In genomic region chr15:92634641-92635272, GRCh38 we compare ENCODE assay signal across 2 cellular contexts.
TF ChIP-seq lines count a peak whose summit lies in the region.

No MANE protein-coding gene starts in this region.

TF ChIP-seq in SK-N-SH treated with all-trans-retinoic acid at 6 μM for 48 hours, 23 proteins besides CTCF, POLR2A, EP300 and RAD21 (continued from another document):
- TF ChIP-seq ISL1 (CRISPR knock-in tag; IDR thresholded peaks at IDR 0.05) (no peak), PATZ1 (CRISPR knock-in tag; IDR thresholded peaks at IDR 0.05; ENCODE audit: borderline replicate concordance) (no peak)
- TF ChIP-seq, protein P1, sequence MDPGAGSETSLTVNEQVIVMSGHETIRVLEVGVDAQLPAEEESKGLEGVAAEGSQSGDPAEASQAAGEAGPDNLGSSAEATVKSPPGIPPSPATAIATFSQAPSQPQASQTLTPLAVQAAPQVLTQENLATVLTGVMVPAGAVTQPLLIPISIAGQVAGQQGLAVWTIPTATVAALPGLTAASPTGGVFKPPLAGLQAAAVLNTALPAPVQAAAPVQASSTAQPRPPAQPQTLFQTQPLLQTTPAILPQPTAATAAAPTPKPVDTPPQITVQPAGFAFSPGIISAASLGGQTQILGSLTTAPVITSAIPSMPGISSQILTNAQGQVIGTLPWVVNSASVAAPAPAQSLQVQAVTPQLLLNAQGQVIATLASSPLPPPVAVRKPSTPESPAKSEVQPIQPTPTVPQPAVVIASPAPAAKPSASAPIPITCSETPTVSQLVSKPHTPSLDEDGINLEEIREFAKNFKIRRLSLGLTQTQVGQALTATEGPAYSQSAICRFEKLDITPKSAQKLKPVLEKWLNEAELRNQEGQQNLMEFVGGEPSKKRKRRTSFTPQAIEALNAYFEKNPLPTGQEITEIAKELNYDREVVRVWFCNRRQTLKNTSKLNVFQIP (CRISPR knock-in tag; IDR thresholded peaks at IDR 0.05; ENCODE audit: borderline replicate concordance, low read depth): no peak

TF ChIP-seq in neural cell, 6 proteins besides CTCF, POLR2A, EP300 and RAD21 (continued from another document):
- TF ChIP-seq, protein P2, sequence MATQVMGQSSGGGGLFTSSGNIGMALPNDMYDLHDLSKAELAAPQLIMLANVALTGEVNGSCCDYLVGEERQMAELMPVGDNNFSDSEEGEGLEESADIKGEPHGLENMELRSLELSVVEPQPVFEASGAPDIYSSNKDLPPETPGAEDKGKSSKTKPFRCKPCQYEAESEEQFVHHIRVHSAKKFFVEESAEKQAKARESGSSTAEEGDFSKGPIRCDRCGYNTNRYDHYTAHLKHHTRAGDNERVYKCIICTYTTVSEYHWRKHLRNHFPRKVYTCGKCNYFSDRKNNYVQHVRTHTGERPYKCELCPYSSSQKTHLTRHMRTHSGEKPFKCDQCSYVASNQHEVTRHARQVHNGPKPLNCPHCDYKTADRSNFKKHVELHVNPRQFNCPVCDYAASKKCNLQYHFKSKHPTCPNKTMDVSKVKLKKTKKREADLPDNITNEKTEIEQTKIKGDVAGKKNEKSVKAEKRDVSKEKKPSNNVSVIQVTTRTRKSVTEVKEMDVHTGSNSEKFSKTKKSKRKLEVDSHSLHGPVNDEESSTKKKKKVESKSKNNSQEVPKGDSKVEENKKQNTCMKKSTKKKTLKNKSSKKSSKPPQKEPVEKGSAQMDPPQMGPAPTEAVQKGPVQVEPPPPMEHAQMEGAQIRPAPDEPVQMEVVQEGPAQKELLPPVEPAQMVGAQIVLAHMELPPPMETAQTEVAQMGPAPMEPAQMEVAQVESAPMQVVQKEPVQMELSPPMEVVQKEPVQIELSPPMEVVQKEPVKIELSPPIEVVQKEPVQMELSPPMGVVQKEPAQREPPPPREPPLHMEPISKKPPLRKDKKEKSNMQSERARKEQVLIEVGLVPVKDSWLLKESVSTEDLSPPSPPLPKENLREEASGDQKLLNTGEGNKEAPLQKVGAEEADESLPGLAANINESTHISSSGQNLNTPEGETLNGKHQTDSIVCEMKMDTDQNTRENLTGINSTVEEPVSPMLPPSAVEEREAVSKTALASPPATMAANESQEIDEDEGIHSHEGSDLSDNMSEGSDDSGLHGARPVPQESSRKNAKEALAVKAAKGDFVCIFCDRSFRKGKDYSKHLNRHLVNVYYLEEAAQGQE (IDR thresholded peaks at IDR 0.05; ENCODE audit: borderline replicate concordance): no peak
